24 cellular contexts compared by ENCODE assay signal in the genomic region with DNA sequence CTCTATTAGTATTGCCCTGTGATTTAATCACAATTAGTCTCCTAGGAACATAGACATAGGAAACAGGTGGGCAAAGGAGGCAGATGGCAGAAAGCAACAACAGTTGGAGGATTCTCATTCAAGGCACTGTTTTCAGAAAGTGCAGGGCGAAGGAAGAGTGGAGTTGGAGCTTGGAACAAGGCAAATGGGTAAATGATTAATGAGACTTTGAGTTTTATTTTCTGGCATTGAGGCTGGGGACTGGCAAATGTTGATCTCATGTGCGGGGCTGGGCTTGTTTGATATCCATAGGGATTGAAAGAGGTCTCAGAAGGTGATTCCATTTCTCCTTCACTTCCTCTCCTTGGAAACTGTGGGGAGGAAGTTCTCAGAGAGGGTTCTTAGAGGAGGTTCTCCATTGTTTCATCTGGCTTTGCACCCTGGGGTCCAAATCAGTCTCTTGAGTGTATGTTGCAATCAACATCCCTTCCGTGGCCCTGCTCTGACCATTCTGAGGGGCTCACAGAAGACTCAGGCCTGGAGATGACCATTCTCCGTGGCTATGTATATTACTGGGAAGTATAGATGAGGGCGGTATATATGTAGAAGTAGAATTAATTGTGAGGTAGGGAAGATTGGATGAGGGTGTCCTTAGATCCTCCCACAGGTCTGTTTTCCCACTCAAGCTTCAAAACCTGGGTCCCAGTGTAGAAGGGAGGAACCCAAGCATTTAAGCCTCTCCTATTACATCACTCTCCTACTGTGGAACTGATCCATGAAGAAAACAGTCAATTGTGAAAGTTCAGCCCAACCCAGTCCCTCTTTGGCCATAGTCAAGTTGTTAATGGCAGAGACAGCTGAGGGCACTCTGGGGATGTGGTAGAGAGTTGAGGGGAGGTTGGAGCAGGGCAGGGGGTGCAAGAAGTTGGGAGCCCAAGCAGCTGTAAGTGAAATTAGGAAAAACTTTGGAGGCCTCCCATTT.
"Had no signal": no experiment of that assay in that cellular context is flagged by ENCODE, and none has a peak within 500 bp of the region (broad histone marks: within the 10 kb centered on the region; RNA-seq: fewer than 3 reads in every experiment).

No MANE protein-coding gene starts in this region.

- H3K4me1 Mint-ChIP-seq: immature natural killer cell; naive B cell; stimulated activated memory B cell treated with anti-CD40 and anti-IgM and Interleukin-4, amounts not matched to agents 10 μg/mL and 1 μg/mL and 100 μg/mL, for 72 hours had no signal

- H3K4me1 ChIP-seq: parathyroid adenoma, right atrium auricular region, spleen, tibial nerve, upper lobe of left lung had no signal

- DNase-seq: dermis blood vessel endothelial cell; effector memory CD4-positive, alpha-beta T cell; esophagus squamous epithelium; hypothalamus; immature natural killer cell; mesenchymal stem cell; mucosa of descending colon; naive B cell; sigmoid colon; spleen; stimulated activated CD4-positive, alpha-beta T cell treated with anti-CD3 and anti-CD28 coated beads, Interleukin-4, amount 100 ng/mL, for 4 hours; upper lobe of left lung had no signal

- H3K9me3 ChIP-seq: esophagus squamous epithelium, mucosa of descending colon, neutrophil, right atrium auricular region, sigmoid colon, spleen, thoracic aorta, tibial nerve, upper lobe of left lung had no signal

- H3K36me3 ChIP-seq: esophagus squamous epithelium, neutrophil, right atrium auricular region, sigmoid colon, spleen, thoracic aorta, tibial nerve, upper lobe of left lung had no signal

- H3K27ac ChIP-seq: coronary artery, esophagus squamous epithelium, neutrophil, parathyroid adenoma, right atrium auricular region, sigmoid colon, spleen, thoracic aorta, tibial nerve, upper lobe of left lung had no signal

- H3K9me3 Mint-ChIP-seq: immature natural killer cell; natural killer cell treated with Interleukin-12 subunit alpha and Interleukin-12 subunit beta and Interleukin-15 and Interleukin-18, amount 100 ng/mL, for 72 hours; neural crest cell; stimulated activated memory B cell treated with anti-CD40 and anti-IgM and Interleukin-4, amounts not matched to agents 10 μg/mL and 1 μg/mL and 100 μg/mL, for 72 hours; stimulated activated naive CD8-positive, alpha-beta T cell treated with anti-CD3 and anti-CD28 coated beads, Interleukin-15, Interleukin-2, amounts not matched to agents 100 ng/mL and 50 ng/mL, for 24 hours had no signal

- H3K27me3 ChIP-seq: right atrium auricular region, sigmoid colon, upper lobe of left lung had no signal

- H3K27ac Mint-ChIP-seq: immature natural killer cell; mesothelial cell of epicardium; natural killer cell treated with Interleukin-12 subunit alpha and Interleukin-12 subunit beta and Interleukin-15 and Interleukin-18, amount 100 ng/mL, for 72 hours; progenitor cell of endocrine pancreas; stimulated activated memory B cell treated with anti-CD40 and anti-IgM and Interleukin-4, amounts not matched to agents 10 μg/mL and 1 μg/mL and 100 μg/mL, for 72 hours; stimulated activated naive CD8-positive, alpha-beta T cell treated with anti-CD3 and anti-CD28 coated beads, Interleukin-15, Interleukin-2, amounts not matched to agents 100 ng/mL and 50 ng/mL, for 24 hours had no signal

- H3K4me3 ChIP-seq: coronary artery, esophagus squamous epithelium, mucosa of descending colon, right atrium auricular region, sigmoid colon, spleen, thoracic aorta, tibial nerve, upper lobe of left lung had no signal

- ATAC-seq: mucosa of descending colon; natural killer cell treated with Interleukin-12 subunit alpha and Interleukin-12 subunit beta and Interleukin-15 and Interleukin-18, amount 100 ng/mL, for 72 hours; stimulated activated memory B cell treated with anti-CD40 and anti-IgM and Interleukin-4, amounts not matched to agents 10 μg/mL and 1 μg/mL and 100 μg/mL, for 72 hours had no signal

- H3K36me3 Mint-ChIP-seq: mesothelial cell of epicardium; naive B cell; natural killer cell treated with Interleukin-12 subunit alpha and Interleukin-12 subunit beta and Interleukin-15 and Interleukin-18, amount 100 ng/mL, for 72 hours; stimulated activated memory B cell treated with anti-CD40 and anti-IgM and Interleukin-4, amounts not matched to agents 10 μg/mL and 1 μg/mL and 100 μg/mL, for 72 hours had no signal

- H3K4me3 Mint-ChIP-seq: immature natural killer cell; mesothelial cell of epicardium; naive B cell; natural killer cell treated with Interleukin-12 subunit alpha and Interleukin-12 subunit beta and Interleukin-15 and Interleukin-18, amount 100 ng/mL, for 72 hours; neural crest cell; stimulated activated memory B cell treated with anti-CD40 and anti-IgM and Interleukin-4, amounts not matched to agents 10 μg/mL and 1 μg/mL and 100 μg/mL, for 72 hours; stimulated activated naive CD8-positive, alpha-beta T cell treated with anti-CD3 and anti-CD28 coated beads, Interleukin-15, Interleukin-2, amounts not matched to agents 100 ng/mL and 50 ng/mL, for 24 hours had no signal
